In genomic region chr3:15872807-15873206, GRCh38 we compare ENCODE assay signal across 24 cellular contexts.
A peak's percentile ranks its signal among the peaks of the same experiment; 100 is the strongest.
DNase-seq lines count a peak whose midpoint lies in the region; ATAC-seq, FAIRE-seq and TF ChIP-seq lines count a peak whose summit lies in the region.
"Had no signal": no experiment of that assay in that cellular context is flagged by ENCODE, and none has a peak within 500 bp of the region (broad histone marks: within the 10 kb centered on the region; RNA-seq: fewer than 3 reads in every experiment).

No MANE protein-coding gene starts in this region.

- no peaks in the 10 kb centered on the region for H3K4me1 Mint-ChIP-seq in Calu3 (ENCODE audit: low read depth, unreplicated experiment)
- H3K4me1 Mint-ChIP-seq: B cell had no signal

- no peaks in the 10 kb centered on the region for H3K36me3 Mint-ChIP-seq in Calu3 (ENCODE audit: insufficient read depth, unreplicated experiment)
- H3K36me3 Mint-ChIP-seq: CD8-positive, alpha-beta T cell had no signal

- DNase-seq in Calu3 (no peak), left lobe of liver (ENCODE audit: low spot score) (no peak), right lobe of liver (no peak), H54 (ENCODE audit: insufficient read length, low spot score) (no peak)
- DNase-seq in activated CD4-positive, alpha-beta T cell treated with anti-CD3 and anti-CD28 coated beads for 4 hours, result no peak
- DNase-seq: AML-193; Caco-2; CD4-positive, alpha-beta T cell; CD8-positive, alpha-beta T cell; DMS 273 treated with DMSO at 0.1 percent for 48 hours; DMS153; DMS53; DMS79; DND-41; EL; GDM1 had no signal

- 29% methylated on average over 1 of the region's 1 CpG for WGBS in right lobe of liver (ENCODE audit: insufficient coverage, low coverage, low lambda C conversion rate, missing lambda C conversion rate)

- intact Hi-C loops in Calu3 (cut with micrococcal nuclease; ENCODE audit: unreplicated experiment) (no loop called here), right lobe of liver (cut with DNase I) (no loop called here)

- TF ChIP-seq CTCF in Calu3 (IDR thresholded peaks at IDR 0.05; ENCODE audit: unreplicated experiment), result no peak
- TF ChIP-seq CTCF in right lobe of liver (IDR thresholded peaks at IDR 0.05), result no peak

- CTCF ChIA-PET in Calu3 (lab: Charles Lee), result no interaction called here

- no TSS peak for BruUV-seq in Calu3 (replicated peaks; lab: Mats Ljungman, UMichigan)

- FAIRE-seq in H54 (lab: Jason Lieb, UNC), result no peak
- FAIRE-seq: A549, GM12878, GM12892, GM18507 had no signal

- H3K4me3 ChIP-seq in right lobe of liver, result no peak overlapping the region
- H3K4me3 ChIP-seq: A549; BLaER1 treated with 17β-estradiol and CSF1 and Interleukin-3, amounts not matched to agents 10 nM and 100 nM; GM12878 had no signal

- peaks cover 5% of the 10 kb centered on the region for H3K9me3 Mint-ChIP-seq in Calu3 (ENCODE audit: low read depth, unreplicated experiment)
- H3K9me3 Mint-ChIP-seq: CD4-positive, alpha-beta T cell had no signal

- peaks cover 0 to 4% (median 0%) of the 10 kb centered on the region in 4 donors for H3K4me1 ChIP-seq in right lobe of liver
- H3K4me1 ChIP-seq: A549; BLaER1 treated with 17β-estradiol and CSF1 and Interleukin-3, amounts not matched to agents 10 nM and 100 nM; Caco-2 had no signal

- peak overlapping the region; percentile 11 for H3K27ac Mint-ChIP-seq in Calu3 (ENCODE audit: unreplicated experiment)
- H3K27ac Mint-ChIP-seq: B cell; CD4-positive, alpha-beta T cell; CD8-positive, alpha-beta T cell had no signal

- TF ChIP-seq POLR2A in right lobe of liver (IDR thresholded peaks at IDR 0.05) (no peak), H54 (IDR thresholded peaks at IDR 0.05; ENCODE audit: low read depth, low read length) (no peak)

- H3K27me3 ChIP-seq in right lobe of liver, result no peaks in the 10 kb centered on the region
- H3K27me3 ChIP-seq: BLaER1 treated with 17β-estradiol and CSF1 and Interleukin-3, amounts not matched to agents 10 nM and 100 nM had no signal

- H3K36me3 ChIP-seq in right lobe of liver, result no peaks in the 10 kb centered on the region

- H3K9me3 ChIP-seq in right lobe of liver, result no peaks in the 10 kb centered on the region
- H3K9me3 ChIP-seq: Caco-2 had no signal

- no peak overlapping the region for H3K27ac ChIP-seq in right lobe of liver
- H3K27ac ChIP-seq: 22Rv1; A549; BLaER1 treated with 17β-estradiol and CSF1 and Interleukin-3, amounts not matched to agents 10 nM and 100 nM; C4-2B had no signal

- H3K27me3 Mint-ChIP-seq in Calu3 (ENCODE audit: unreplicated experiment), result no peaks in the 10 kb centered on the region
- H3K27me3 Mint-ChIP-seq: B cell; CD4-positive, alpha-beta T cell had no signal

- peak; percentile 35 for ATAC-seq in left lobe of liver
- ATAC-seq in right lobe of liver, result peak; percentile 40 to 80 (median 58)
- ATAC-seq: A549; CD8-positive, alpha-beta T cell; GM12878 had no signal

- no peak overlapping the region for H3K4me3 Mint-ChIP-seq in Calu3 (ENCODE audit: low read depth, unreplicated experiment)
- H3K4me3 Mint-ChIP-seq: B cell; CD4-positive, alpha-beta T cell; CD8-positive, alpha-beta T cell had no signal
